Comparison of ENCODE assay signal across 8 cellular contexts in genomic region chr16:2047330-2048115, GRCh38. TPM values are rescaled to one million over a fixed set of nuclear protein-coding genes. Genes with fewer than 3 reads are reported as not detected.
DNase-seq lines count a peak whose midpoint lies in the region; ATAC-seq and TF ChIP-seq lines count a peak whose summit lies in the region.

NTHL1 (minus strand) TSS chr16:2047834; CDS start chr16:2047823, 11 bp downstream.
TSC2 (plus strand) TSS chr16:2047985; CDS start chr16:2048616, 631 bp downstream.

- no peak within 1 kb of the TSS for H2BK5ac ChIP-seq in trophoblast cell (ENCODE audit: low read depth, low read length, poor library complexity)

- WGBS in trophoblast cell (ENCODE audit: extremely low coverage, insufficient coverage, insufficient read length), result no CpG with 5 or more reads among the region's 81 CpGs
- 1% methylated on average over 49 of the region's 81 CpGs; no CpG with 5 or more reads in 1 of the 2 donors for WGBS in transverse colon (ENCODE audit: low coverage in 1 of 2), 2 donors

- H2AFZ ChIP-seq in SU-DHL-6 (ENCODE audit: low read depth, low read length, severe bottlenecking), result peak within 1 kb of the TSS; percentile 87
- H2AFZ ChIP-seq in trophoblast cell (ENCODE audit: insufficient read depth, low read length, poor library complexity), result peak within 1 kb of the TSS; percentile 84

- H3K18ac ChIP-seq in trophoblast cell (ENCODE audit: low read length), result peak within 1 kb of the TSS; percentile 82

- DNase-seq in GM12865 (ENCODE audit: low read depth) (peak; percentile 98), NCI-H1105 (lab: John Stamatoyannopoulos, UW) (peak; percentile 73), cardiac muscle cell (ENCODE audit: low read depth in 1 of 2, low spot score in 1 of 2) (peak; percentile 97), trophoblast cell (peak; percentile 95 to 97), transverse colon (peak; percentile 97)
- DNase-seq in activated naive CD8-positive, alpha-beta T cell treated with anti-CD3 and anti-CD28 coated beads, Interleukin-2, amount 50 U/mL, for 16 hours (ENCODE audit: low read depth, low spot score), result peak; percentile 80

- H3K27ac ChIP-seq in SU-DHL-6 (ENCODE audit: low read depth, low read length) (no peak within 1 kb of the TSS), cardiac muscle cell (no peak within 1 kb of the TSS), trophoblast cell (ENCODE audit: low read depth, low read length) (no peak within 1 kb of the TSS), transverse colon (peak within 1 kb of the TSS; percentile 86 to 92 (median 88))

- H4K20me1 ChIP-seq in SU-DHL-6 (ENCODE audit: low read depth, low read length), result no peaks in the 10 kb centered on the region

- H3K14ac ChIP-seq in trophoblast cell (ENCODE audit: low read length), result peak within 1 kb of the TSS; percentile 69

- H3K9me3 ChIP-seq in SU-DHL-6 (ENCODE audit: insufficient read depth, low read length), result no peaks in the 10 kb centered on the region
- no peaks in the 10 kb centered on the region for H3K9me3 ChIP-seq in cardiac muscle cell (ENCODE audit: low read depth)
- peaks cover 3% of the 10 kb centered on the region for H3K9me3 ChIP-seq in trophoblast cell (ENCODE audit: insufficient read depth, low read depth, low read length)
- H3K9me3 ChIP-seq in transverse colon, result no peaks in the 10 kb centered on the region

- peaks cover 3% of the 10 kb centered on the region for H3K79me1 ChIP-seq in trophoblast cell (ENCODE audit: low read length)

- H3K9ac ChIP-seq in SU-DHL-6 (ENCODE audit: low read length) (peak within 1 kb of the TSS; percentile 75), trophoblast cell (ENCODE audit: low read length) (peak within 1 kb of the TSS; percentile 88)

- no peak within 1 kb of the TSS for H2BK12ac ChIP-seq in trophoblast cell (ENCODE audit: low read length)

- H3K27me3 ChIP-seq in SU-DHL-6 (ENCODE audit: low read length) (no peaks in the 10 kb centered on the region), cardiac muscle cell (no peaks in the 10 kb centered on the region), trophoblast cell (ENCODE audit: insufficient read depth, low read length) (no peaks in the 10 kb centered on the region), transverse colon (no peaks in the 10 kb centered on the region)

- peak within 1 kb of the TSS; percentile 72 for H4K91ac ChIP-seq in trophoblast cell (ENCODE audit: low read depth, low read length)

- no peaks in the 10 kb centered on the region for H3F3A ChIP-seq in SU-DHL-6 (ENCODE audit: insufficient read depth)

- H3K4me1 ChIP-seq in cardiac muscle cell (ENCODE audit: low read depth) (peaks cover 12% of the 10 kb centered on the region), trophoblast cell (ENCODE audit: control insufficient read depth in 1 of 2, insufficient read depth in 2 of 2, low read length in 2 of 2) (peaks cover 11% of the 10 kb centered on the region in 2 experiments), transverse colon (peaks cover 29 to 54% (median 46%) of the 10 kb centered on the region in 4 donors)

- H4K8ac ChIP-seq in trophoblast cell (ENCODE audit: low read depth, low read length), result peak within 1 kb of the TSS; percentile 90

- in situ Hi-C loops in transverse colon (cut with MboI; ENCODE audit: low pct_ligation_motif_present in 1 of 4, low pct_unique_long_range_greater_than_20kb in 1 of 4, low sequenced_read_pairs in 3 of 4), result no loop called here

- H3K79me2 ChIP-seq in SU-DHL-6 (ENCODE audit: insufficient read depth, low read length) (peaks cover 5% of the 10 kb centered on the region; the same call in 1 of the 2 replicates), trophoblast cell (ENCODE audit: control insufficient read depth, insufficient read depth, low read length, poor library complexity) (no peaks in the 10 kb centered on the region)

- peak within 1 kb of the TSS; percentile 86 for H3K4me2 ChIP-seq in SU-DHL-6 (ENCODE audit: low read depth, low read length, poor library complexity, severe bottlenecking)
- H3K4me2 ChIP-seq in trophoblast cell (ENCODE audit: low read length), result peak within 1 kb of the TSS; percentile 98

- H3K4me3 ChIP-seq in GM12865 (ENCODE audit: low read depth, low read length), result peak within 1 kb of the TSS; percentile 68
- peak within 1 kb of the TSS; percentile 91 for H3K4me3 ChIP-seq in SU-DHL-6 (ENCODE audit: insufficient read depth, low read length, poor library complexity, severe bottlenecking)
- H3K4me3 ChIP-seq in cardiac muscle cell, result peak within 1 kb of the TSS; percentile 76
- peak within 1 kb of the TSS; percentile 94 for H3K4me3 ChIP-seq in trophoblast cell (ENCODE audit: low read depth, low read length)
- H3K4me3 ChIP-seq in transverse colon, result peak within 1 kb of the TSS; percentile 71 to 97 (median 76)

- ATAC-seq in HG02623 (IDR thresholded peaks at IDR 0.05; ENCODE audit: unreplicated experiment), result peak; percentile 93

- no peaks in the 10 kb centered on the region for H3K9me2 ChIP-seq in SU-DHL-6 (replicated peaks; ENCODE audit: insufficient read depth, low read length)

- H3K23ac ChIP-seq in trophoblast cell (ENCODE audit: low read length), result no peak within 1 kb of the TSS

- H2BK120ac ChIP-seq in trophoblast cell (ENCODE audit: insufficient read depth, low read length, poor library complexity), result peak within 1 kb of the TSS; percentile 14

- no peak for TF ChIP-seq EP300 in transverse colon (IDR thresholded peaks at IDR 0.05; ENCODE audit: low read depth)

- peak within 1 kb of the TSS; percentile 87 for H4K12ac ChIP-seq in trophoblast cell (ENCODE audit: low read depth, low read length)

- peak within 1 kb of the TSS; percentile 40 for H3K4ac ChIP-seq in trophoblast cell (ENCODE audit: low read depth, low read length)

- H2AK5ac ChIP-seq in trophoblast cell (ENCODE audit: low read length), result no peak within 1 kb of the TSS

- TF ChIP-seq CTCF in GM12865 (IDR thresholded peaks at IDR 0.05; ENCODE audit: insufficient read depth, low read depth, low read length, missing control alignments), result peak; percentile 8
- TF ChIP-seq CTCF in SU-DHL-6 (IDR thresholded peaks at IDR 0.05; ENCODE audit: insufficient read depth, low read length, poor library complexity, severe bottlenecking), result no peak
- peak; percentile 25 for TF ChIP-seq CTCF in cardiac muscle cell (IDR thresholded peaks at IDR 0.05; ENCODE audit: low read depth, low read length)
- peak; percentile 24 to 75 (median 41) for TF ChIP-seq CTCF in transverse colon (IDR thresholded peaks at IDR 0.05)

- TF ChIP-seq POLR2A in transverse colon (IDR thresholded peaks at IDR 0.05), result peak; percentile 7

- H3K36me3 ChIP-seq in SU-DHL-6 (ENCODE audit: low read length), result no peaks in the 10 kb centered on the region
- peaks cover 9% of the 10 kb centered on the region for H3K36me3 ChIP-seq in cardiac muscle cell
- H3K36me3 ChIP-seq in trophoblast cell (ENCODE audit: control insufficient read depth in 1 of 2, insufficient read depth in 2 of 2, low read length in 2 of 2), result peaks cover 16 to 18% of the 10 kb centered on the region in 2 experiments
- H3K36me3 ChIP-seq in transverse colon, result no peaks in the 10 kb centered on the region

- intact Hi-C loops in transverse colon (cut with DNase I; ENCODE audit: low total_unique reads), result loop anchor here (10.0 kb wide), 1 partner anchor 1613 kb away; no protein-coding TSS in a partner anchor

RNA-seq across cellular contexts. Expression of gene NTHL1, which starts in this region (rescaled TPM):
- total RNA-seq in cardiac muscle cell (61.1 and 61.3 TPM in 2 replicates), transverse colon (10 to 100 TPM; 12.7 to 32.9 (median 23.2) TPM)
- 51.3 and 62.7 TPM in 2 replicates for polyA plus RNA-seq in cardiac muscle cell
- polyA plus RNA-seq in trophoblast cell (2013), result 9.2 and 10.0 TPM in 2 replicates

RNA-seq across cellular contexts. Expression of gene TSC2, which starts in this region (rescaled TPM):
- 103 and 152 TPM in 2 replicates for total RNA-seq in cardiac muscle cell
- polyA plus RNA-seq in cardiac muscle cell, result 123 and 142 TPM in 2 replicates
- 54.5 and 58.8 TPM in 2 replicates for polyA plus RNA-seq in trophoblast cell (2013)
- total RNA-seq in transverse colon, result 100 to 1,000 TPM in 2 of 4 donors, 10 to 100 TPM in 2; 88.3 to 206 (median 127) TPM

Comparison
In these comparisons a context has a peak if more than half of its experiments do, and no peak if none do; other contexts are left out.
1. H3K27ac ChIP-seq: peak in transverse colon (4 of 4); none in SU-DHL-6 (single experiment), cardiac muscle cell (single experiment) and trophoblast cell (single experiment).
2. Peak in every context shown above with its lines, with median percentiles within 50 percentile points of each other: DNase-seq and H3K4me3 ChIP-seq.